In the genomic region with DNA sequence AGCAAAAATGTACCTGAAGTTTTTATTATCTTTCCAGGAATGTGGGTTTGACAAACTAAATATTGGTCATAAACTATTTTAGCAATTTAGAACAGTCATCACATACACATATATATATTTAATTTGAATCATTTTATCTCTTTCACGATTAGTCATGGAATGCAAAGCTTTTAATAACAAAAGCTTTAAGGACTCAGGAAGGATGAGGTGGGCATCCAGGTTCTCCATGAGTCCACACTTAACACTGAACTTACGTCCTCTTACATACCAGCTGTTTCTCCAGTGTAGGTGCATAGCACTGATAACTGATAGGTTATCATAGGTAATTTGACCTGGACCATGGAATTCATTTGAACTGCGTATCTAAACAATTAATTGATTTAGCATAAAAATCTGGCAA, we compare ENCODE assay signal across 22 cellular contexts. TPM values are rescaled to one million over a fixed set of nuclear protein-coding genes. Genes with fewer than 3 reads are reported as not detected.
A peak's percentile ranks its signal among the peaks of the same experiment; 100 is the strongest.
DNase-seq lines count a peak whose midpoint lies in the region; ATAC-seq, FAIRE-seq and TF ChIP-seq lines count a peak whose summit lies in the region.
"Had no signal": no experiment of that assay in that cellular context is flagged by ENCODE, and none has a peak within 500 bp of the region (broad histone marks: within the 10 kb centered on the region; RNA-seq: fewer than 3 reads in every experiment).

No MANE protein-coding gene starts in this region.

- H3K9me3 ChIP-seq in RWPE2 (ENCODE audit: severe bottlenecking) = peaks cover 19% of the 10 kb centered on the region
- H3K9me3 ChIP-seq: A549 had no signal

- no peaks in the 10 kb centered on the region for H3K9me3 Mint-ChIP-seq in Calu3 (ENCODE audit: low read depth, unreplicated experiment)
- H3K9me3 Mint-ChIP-seq: CD4-positive, alpha-beta T cell; CD8-positive, alpha-beta T cell had no signal

- no peak overlapping the region for H3K4me3 Mint-ChIP-seq in Calu3 (ENCODE audit: low read depth, unreplicated experiment)
- H3K4me3 Mint-ChIP-seq: B cell; CD4-positive, alpha-beta T cell; CD8-positive, alpha-beta T cell had no signal

- no peak for FAIRE-seq in bronchial epithelial cell (lab: Jason Lieb, UNC)
- FAIRE-seq: A549, D721Med, G401.6, GM12891 had no signal

- H3K27me3 ChIP-seq in RWPE2 (ENCODE audit: insufficient read depth, poor library complexity, severe bottlenecking) (no peaks in the 10 kb centered on the region), bronchial epithelial cell (ENCODE audit: control insufficient read depth, insufficient read depth, low read length) (no peaks in the 10 kb centered on the region)
- H3K27me3 ChIP-seq: BLaER1 treated with 17β-estradiol and CSF1 and Interleukin-3, amounts not matched to agents 10 nM and 100 nM had no signal

- H3K4me1 ChIP-seq in RWPE2 (ENCODE audit: insufficient read depth, poor library complexity, severe bottlenecking) = peaks cover 4% of the 10 kb centered on the region
- H3K4me1 ChIP-seq: A549 had no signal

- no peak overlapping the region for H3K27ac Mint-ChIP-seq in Calu3 (ENCODE audit: unreplicated experiment)
- H3K27ac Mint-ChIP-seq: B cell; CD4-positive, alpha-beta T cell; CD8-positive, alpha-beta T cell had no signal

- peak; percentile 73 for ATAC-seq in RWPE2 (ENCODE audit: low read depth)
- no peak for ATAC-seq in GM18907 (IDR thresholded peaks at IDR 0.05; ENCODE audit: unreplicated experiment)
- ATAC-seq: A549; CD8-positive, alpha-beta T cell had no signal

- H3K36me3 ChIP-seq in RWPE2 (ENCODE audit: low read depth) (no peaks in the 10 kb centered on the region), bronchial epithelial cell (ENCODE audit: control insufficient read depth, insufficient read depth, low read length) (no peaks in the 10 kb centered on the region)

- no peak for TF ChIP-seq CTCF in RWPE2 (IDR thresholded peaks at IDR 0.05; ENCODE audit: poor library complexity, severe bottlenecking)
- TF ChIP-seq CTCF in bronchial epithelial cell (IDR thresholded peaks at IDR 0.05; ENCODE audit: insufficient read depth, low read length, severe bottlenecking) = no peak
- TF ChIP-seq CTCF in Calu3 (IDR thresholded peaks at IDR 0.05; ENCODE audit: unreplicated experiment) = no peak

- BruUV-seq in Calu3 (replicated peaks; lab: Mats Ljungman, UMichigan) = no TSS peak

- peaks cover 55% of the 10 kb centered on the region for H3K27me3 Mint-ChIP-seq in Calu3 (ENCODE audit: unreplicated experiment)
- H3K27me3 Mint-ChIP-seq: B cell had no signal

- no peak overlapping the region for H3K27ac ChIP-seq in RWPE2 (ENCODE audit: poor library complexity, severe bottlenecking)
- H3K27ac ChIP-seq: 22Rv1; A549; BLaER1 treated with 17β-estradiol and CSF1 and Interleukin-3, amounts not matched to agents 10 nM and 100 nM; C4-2B had no signal

- CTCF ChIA-PET in Calu3 (lab: Charles Lee) = no interaction called here

- no peaks in the 10 kb centered on the region for H3K4me1 Mint-ChIP-seq in Calu3 (ENCODE audit: low read depth, unreplicated experiment)

- intact Hi-C loops in Calu3 (cut with micrococcal nuclease; ENCODE audit: unreplicated experiment) = no loop called here

- DNase-seq in ELR (ENCODE audit: low read depth) = peak; percentile 8
- no peak for DNase-seq in RWPE2 (ENCODE audit: low spot score)
- peak; percentile 1 for DNase-seq in bronchial epithelial cell (ENCODE audit: low read depth)
- DNase-seq in activated effector memory CD4-positive, alpha-beta T cell treated with Interleukin-2 at 50 U/mL for 16 hours = no peak
- DNase-seq in Calu3 = no peak
- DNase-seq: AML-193; CD4-positive, alpha-beta T cell; CD8-positive, alpha-beta T cell; COR-L47; DMS79; DND-41; EL; GF-D8 had no signal

- no peak overlapping the region for H3K4me3 ChIP-seq in RWPE2 (ENCODE audit: severe bottlenecking)
- no peak overlapping the region for H3K4me3 ChIP-seq in bronchial epithelial cell (ENCODE audit: low read depth, low read length)
- H3K4me3 ChIP-seq: A549; BLaER1 treated with 17β-estradiol and CSF1 and Interleukin-3, amounts not matched to agents 10 nM and 100 nM had no signal

- no peaks in the 10 kb centered on the region for H3K36me3 Mint-ChIP-seq in Calu3 (ENCODE audit: insufficient read depth, unreplicated experiment)
- H3K36me3 Mint-ChIP-seq: CD8-positive, alpha-beta T cell had no signal

RNA-seq across cellular contexts. Expression of a gene that starts 28.1 kb away (rescaled TPM):
- total RNA-seq in bronchial epithelial cell = under 0.01 TPM in 2 replicates
- 6.0 and 7.3 TPM in 2 replicates for total RNA-seq in Calu3 (2022)
- total RNA-seq: CD8-positive, alpha-beta T cell had no signal

Comparison
In these comparisons a context has a peak if more than half of its experiments do, and no peak if none do; other contexts are left out.
1. DNase-seq: peak in ELR (single experiment) and bronchial epithelial cell (single experiment); none in RWPE2 (single experiment), activated effector memory CD4-positive, alpha-beta T cell treated with Interleukin-2 at 50 U/mL for 16 hours (single experiment) and Calu3 (single experiment).